ENCODE assay signal across 8 cellular contexts in genomic region chr6:138987299-138987642, GRCh38. TPM values are rescaled to one million over a fixed set of nuclear protein-coding genes. Genes with fewer than 3 reads are reported as not detected.
A peak's percentile ranks its signal among the peaks of the same experiment; 100 is the strongest.
DNase-seq lines count a peak whose midpoint lies in the region; ATAC-seq, FAIRE-seq and TF ChIP-seq lines count a peak whose summit lies in the region.

No MANE protein-coding gene starts in this region.

- intact Hi-C loops in activated CD8-positive, alpha-beta T cell treated with anti-CD3 and anti-CD28 coated beads for 36 hours (cut with micrococcal nuclease) = loop anchor here (5.0 kb wide), 2 partner anchors 40 to 170 kb away; no protein-coding TSS in a partner anchor
- intact Hi-C loops in right cardiac atrium (cut with DNase I) = loop anchor here in 3 of 4 donors (5.0 kb wide), 2 partner anchors 40 to 170 kb away; no protein-coding TSS in a partner anchor

- H3K4me3 ChIP-seq in ACC112 (ENCODE audit: low read depth, low read length) = peak overlapping the region; percentile 94
- H3K4me3 ChIP-seq in GM23338 = peak overlapping the region; percentile 79
- H3K4me3 ChIP-seq in right cardiac atrium (ENCODE audit: low read length) = peak overlapping the region; percentile 95
- peak overlapping the region; percentile 97 to 98 for H3K4me3 ChIP-seq in small intestine (ENCODE audit: low read depth in 1 of 2, low read length in 2 of 2)

- no peaks in the 10 kb centered on the region for H3F3A ChIP-seq in GM23338 (replicated peaks; ENCODE audit: low read depth)

- no peak overlapping the region for H3K27ac ChIP-seq in ACC112 (ENCODE audit: low read depth, low read length)
- no peak overlapping the region for H3K27ac ChIP-seq in GM23338 (ENCODE audit: low read depth)
- H3K27ac ChIP-seq in right cardiac atrium (ENCODE audit: low read length) = peak overlapping the region; percentile 67
- H3K27ac ChIP-seq in small intestine (ENCODE audit: low read depth in 1 of 2, low read length in 1 of 2) = peak overlapping the region; percentile 90 to 97

- H3K4me2 ChIP-seq in GM23338 = peak overlapping the region; percentile 82

- H3K27ac Mint-ChIP-seq in GM23338 = no peak overlapping the region
- peak overlapping the region; percentile 70 for H3K27ac Mint-ChIP-seq in activated CD8-positive, alpha-beta T cell treated with anti-CD3 and anti-CD28 coated beads for 36 hours

- H3K27me3 ChIP-seq in ACC112 (ENCODE audit: insufficient read depth, low read length) = no peaks in the 10 kb centered on the region
- no peaks in the 10 kb centered on the region for H3K27me3 ChIP-seq in GM23338 (ENCODE audit: insufficient read depth)
- H3K27me3 ChIP-seq in right cardiac atrium (ENCODE audit: control insufficient read depth, insufficient read depth) = no peaks in the 10 kb centered on the region
- no peaks in the 10 kb centered on the region for H3K27me3 ChIP-seq in small intestine (ENCODE audit: control insufficient read depth in 2 of 2, insufficient read depth in 2 of 2, low read length in 2 of 2)

- TF ChIP-seq CTCF in GM23338 (conservative IDR thresholded peaks at IDR 0.05; ENCODE audit: low read depth in 2 of 2) (no peak), D721Med (IDR thresholded peaks at IDR 0.05; ENCODE audit: insufficient read depth, missing control alignments) (no peak)
- no peak for TF ChIP-seq CTCF in activated CD8-positive, alpha-beta T cell treated with anti-CD3 and anti-CD28 coated beads for 36 hours (IDR thresholded peaks at IDR 0.05)

- peaks cover 35% of the 10 kb centered on the region for H3K4me1 ChIP-seq in ACC112 (ENCODE audit: control insufficient read depth, insufficient read depth, low read length, unreplicated experiment)
- peaks cover 30% of the 10 kb centered on the region for H3K4me1 ChIP-seq in GM23338 (ENCODE audit: insufficient read depth)
- peaks cover 7% of the 10 kb centered on the region for H3K4me1 ChIP-seq in right cardiac atrium (ENCODE audit: control insufficient read depth, insufficient read depth, low read length)
- peaks cover 10 to 18% of the 10 kb centered on the region in 2 donors for H3K4me1 ChIP-seq in small intestine (ENCODE audit: control insufficient read depth in 2 of 2, insufficient read depth in 1 of 2, low read depth in 1 of 2, low read length in 1 of 2)

- ATAC-seq in GM23338 (peak; percentile 21; the same call in 2 of the 3 replicates), right cardiac atrium (peak; percentile 1 to 17), GM18520 (IDR thresholded peaks at IDR 0.05; ENCODE audit: unreplicated experiment) (no peak)
- no peak for ATAC-seq in activated CD8-positive, alpha-beta T cell treated with anti-CD3 and anti-CD28 coated beads for 36 hours

- no peaks in the 10 kb centered on the region; the same call in 1 of the 2 replicates for H4K20me1 ChIP-seq in GM23338 (replicated peaks; ENCODE audit: insufficient read depth)

- under 1% methylated on average over 30 of the region's 30 CpGs for WGBS in right cardiac atrium
- WGBS in small intestine, 3 donors = 0 to 1% (median 1%) methylated on average over 27 to 30 of the region's 30 CpGs

- H3K36me3 ChIP-seq in ACC112 (ENCODE audit: insufficient read depth, low read length) (no peaks in the 10 kb centered on the region), GM23338 (ENCODE audit: insufficient read depth) (no peaks in the 10 kb centered on the region), small intestine (ENCODE audit: control insufficient read depth in 2 of 2, insufficient read depth in 2 of 2, low read length in 2 of 2) (no peaks in the 10 kb centered on the region)

- H3K4me3 Mint-ChIP-seq in GM23338 = no peak overlapping the region; the same call in 1 of the 3 replicates
- H3K4me3 Mint-ChIP-seq in activated CD8-positive, alpha-beta T cell treated with anti-CD3 and anti-CD28 coated beads for 36 hours = peak overlapping the region; percentile 74

- H3K79me2 ChIP-seq in ACC112 (ENCODE audit: control insufficient read depth, insufficient read depth, low read length, unreplicated experiment) (peaks cover 57% of the 10 kb centered on the region), GM23338 (replicated peaks; ENCODE audit: insufficient read depth) (peaks cover 51% of the 10 kb centered on the region)

- peaks cover 18% of the 10 kb centered on the region for H3K4me1 Mint-ChIP-seq in GM23338
- H3K4me1 Mint-ChIP-seq in activated CD8-positive, alpha-beta T cell treated with anti-CD3 and anti-CD28 coated beads for 36 hours (ENCODE audit: low read depth) = peaks cover 8% of the 10 kb centered on the region

- POLR2A ChIA-PET in activated CD8-positive, alpha-beta T cell treated with anti-CD3 and anti-CD28 coated beads for 36 hours (lab: Charles Lee) = interaction anchor here (0.6 to 1.7 kb wide), 11 partner anchors 13 to 178 kb away, joined by 3 to 4 read pairs (median 3); no protein-coding TSS in a partner anchor

- peak overlapping the region; percentile 87 for H2AFZ ChIP-seq in ACC112 (ENCODE audit: low read length, unreplicated experiment)
- peak overlapping the region; percentile 61; the same call in 1 of the 2 replicates for H2AFZ ChIP-seq in GM23338

- H3K36me3 Mint-ChIP-seq in GM23338 (ENCODE audit: low read depth) = no peaks in the 10 kb centered on the region
- no peaks in the 10 kb centered on the region for H3K36me3 Mint-ChIP-seq in activated CD8-positive, alpha-beta T cell treated with anti-CD3 and anti-CD28 coated beads for 36 hours (ENCODE audit: low read depth)

- DNase-seq in GM23338 (ENCODE audit: low spot score) (peak; percentile 55), right cardiac atrium (peak; percentile 46 to 74 (median 74)), small intestine (no peak), NAMALWA (ENCODE audit: low spot score) (no peak), D721Med (ENCODE audit: insufficient read length, low spot score) (no peak)
- peak; percentile 38 for DNase-seq in activated CD8-positive, alpha-beta T cell treated with anti-CD3 and anti-CD28 coated beads for 36 hours

- H3K9me3 Mint-ChIP-seq in GM23338 = no peaks in the 10 kb centered on the region
- no peaks in the 10 kb centered on the region for H3K9me3 Mint-ChIP-seq in activated CD8-positive, alpha-beta T cell treated with anti-CD3 and anti-CD28 coated beads for 36 hours

- no peak for FAIRE-seq in small intestine (lab: Jason Lieb, UNC)
- no peak for FAIRE-seq in D721Med (lab: Jason Lieb, UNC)

- CTCF ChIA-PET in activated CD8-positive, alpha-beta T cell treated with anti-CD3 and anti-CD28 coated beads for 36 hours (lab: Charles Lee) = interaction anchor here (0.8 to 2.2 kb wide), 8 partner anchors 20 to 172 kb away, joined by 3 to 17 read pairs (median 4); no protein-coding TSS in a partner anchor

- H3K9me2 ChIP-seq in GM23338 (ENCODE audit: insufficient read depth) = no peaks in the 10 kb centered on the region

- peaks cover 8% of the 10 kb centered on the region for H3K27me3 Mint-ChIP-seq in GM23338 (ENCODE audit: insufficient read depth, low read depth, poor library complexity)
- no peaks in the 10 kb centered on the region for H3K27me3 Mint-ChIP-seq in activated CD8-positive, alpha-beta T cell treated with anti-CD3 and anti-CD28 coated beads for 36 hours

- H3K9me3 ChIP-seq in right cardiac atrium (ENCODE audit: control insufficient read depth, low read length) (no peaks in the 10 kb centered on the region), small intestine (ENCODE audit: control insufficient read depth, low read depth) (no peaks in the 10 kb centered on the region)

TF ChIP-seq in GM23338, 12 proteins besides CTCF, POLR2A, EP300 and RAD21 (continues in another document):
- TF ChIP-seq JUNB (IDR thresholded peaks at IDR 0.05; ENCODE audit: unreplicated experiment) (no peak), ETS1 (IDR thresholded peaks at IDR 0.05) (no peak), STAT1 (IDR thresholded peaks at IDR 0.05; ENCODE audit: unreplicated experiment) (no peak)

RNA-seq across cellular contexts. Expression of gene REPS1, which starts 0.8 kb away (rescaled TPM):
- total RNA-seq in GM23338 (2014; rRNA removed; shearing (Covaris generic)) = 60.0 and 65.7 TPM in 2 replicates
- polyA plus RNA-seq in GM23338 (2016; fragmentation: Nextera tagmentation; extraction: Ambion mirVana) = 41.1 and 46.0 TPM in 2 replicates
- 10 to 100 TPM; 44.9 to 46.6 TPM for total RNA-seq in activated CD8-positive, alpha-beta T cell treated with anti-CD3 and anti-CD28 coated beads for 36 hours
- total RNA-seq in right cardiac atrium = 10 to 100 TPM; 35.3 to 40.9 (median 37.3) TPM
- polyA plus RNA-seq in right cardiac atrium = 18.1 TPM
- 10 to 100 TPM; 18.7 to 21.9 (median 21.6) TPM for polyA plus RNA-seq in small intestine

RNA-seq across cellular contexts. Expression of gene ABRACL, which starts 41.3 kb away (rescaled TPM):
- 134 and 160 TPM in 2 replicates for total RNA-seq in GM23338 (2014; rRNA removed; shearing (Covaris generic))
- 502 and 516 TPM in 2 replicates for polyA plus RNA-seq in GM23338 (2016; fragmentation: Nextera tagmentation; extraction: Ambion mirVana)
- total RNA-seq in activated CD8-positive, alpha-beta T cell treated with anti-CD3 and anti-CD28 coated beads for 36 hours = 100 to 1,000 TPM; 147 to 155 TPM
- total RNA-seq in right cardiac atrium = 1 to 10 TPM; 4.5 to 8.0 (median 7.6) TPM
- polyA plus RNA-seq in right cardiac atrium = 11.0 TPM
- 100 to 1,000 TPM; 106 to 227 (median 178) TPM for polyA plus RNA-seq in small intestine

Comparison
In these comparisons a context has a peak if more than half of its experiments do, and no peak if none do; other contexts are left out.
1. H3K27ac ChIP-seq: peak in right cardiac atrium (single experiment) and small intestine (2 of 2); none in ACC112 (single experiment) and GM23338 (single experiment).
2. ATAC-seq: peak in GM23338 (single experiment) and right cardiac atrium (2 of 2); none in activated CD8-positive, alpha-beta T cell treated with anti-CD3 and anti-CD28 coated beads for 36 hours (single experiment) and GM18520 (single experiment).
3. DNase-seq: peak in GM23338 (single experiment), activated CD8-positive, alpha-beta T cell treated with anti-CD3 and anti-CD28 coated beads for 36 hours (single experiment) and right cardiac atrium (3 of 3); none in small intestine (single experiment), NAMALWA (single experiment) and D721Med (single experiment).
4. RNA of gene ABRACL, which starts 41.3 kb away (total RNA-seq): 147 to 155 TPM in activated CD8-positive, alpha-beta T cell treated with anti-CD3 and anti-CD28 coated beads for 36 hours and 134 to 160 TPM in GM23338; 4.5 to 8.0 TPM in right cardiac atrium; every median in the first group is over 10 times any median in the second.
5. Peak in every context shown above with its lines, with median percentiles within 50 percentile points of each other: H3K4me3 ChIP-seq.